In the genomic region with DNA sequence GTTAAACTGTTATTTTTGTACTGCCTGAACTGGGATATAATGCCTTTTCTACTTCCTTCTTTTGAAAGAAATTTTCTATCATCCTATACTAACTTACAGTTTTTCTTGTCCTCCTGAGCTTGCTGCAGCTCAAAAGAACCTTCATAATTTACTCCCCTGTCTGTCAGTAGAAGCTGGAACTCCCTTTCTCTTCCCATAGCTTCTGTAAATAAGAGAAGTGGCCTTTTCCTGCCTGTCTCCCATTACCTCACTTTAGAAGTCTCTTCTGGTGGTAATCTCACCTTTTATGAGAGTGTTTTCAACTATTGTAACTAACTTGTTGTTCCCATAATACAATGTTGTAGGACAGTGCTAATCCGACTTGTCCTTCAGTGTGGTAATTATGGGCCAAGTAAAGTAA, we compare ENCODE assay signal across 12 cellular contexts.
A peak's percentile ranks its signal among the peaks of the same experiment; 100 is the strongest.
DNase-seq lines count a peak whose midpoint lies in the region; TF ChIP-seq lines count a peak whose summit lies in the region.
"Had no signal": no experiment of that assay in that cellular context is flagged by ENCODE, and none has a peak within 500 bp of the region (broad histone marks: within the 10 kb centered on the region; RNA-seq: fewer than 3 reads in every experiment).

No MANE protein-coding gene starts in this region.

- peak overlapping the region; percentile 91 for H3K27ac Mint-ChIP-seq in mesothelial cell of epicardium
- H3K27ac Mint-ChIP-seq in glutamatergic neuron (ENCODE audit: unreplicated experiment), result no peak overlapping the region

- H3K9me3 Mint-ChIP-seq in mesothelial cell of epicardium (no peaks in the 10 kb centered on the region), glutamatergic neuron (ENCODE audit: unreplicated experiment) (peaks cover 4% of the 10 kb centered on the region)

- peaks cover 86% of the 10 kb centered on the region for H3K4me1 Mint-ChIP-seq in mesothelial cell of epicardium
- H3K4me1 Mint-ChIP-seq in glutamatergic neuron (ENCODE audit: low read depth, unreplicated experiment), result peaks cover 37% of the 10 kb centered on the region

- H3K36me3 Mint-ChIP-seq in mesothelial cell of epicardium, result no peaks in the 10 kb centered on the region
- no peaks in the 10 kb centered on the region for H3K36me3 Mint-ChIP-seq in glutamatergic neuron (ENCODE audit: unreplicated experiment)

- no peaks in the 10 kb centered on the region for H3K27me3 Mint-ChIP-seq in mesothelial cell of epicardium (ENCODE audit: low read depth)
- H3K27me3 Mint-ChIP-seq in glutamatergic neuron (ENCODE audit: unreplicated experiment), result peaks cover 3% of the 10 kb centered on the region

- H3K4me3 Mint-ChIP-seq in mesothelial cell of epicardium (no peak overlapping the region), glutamatergic neuron (ENCODE audit: unreplicated experiment) (no peak overlapping the region)

- TF ChIP-seq CTCF in mesothelial cell of epicardium (IDR thresholded peaks at IDR 0.05; ENCODE audit: unreplicated experiment), result no peak
- no peak for TF ChIP-seq CTCF in glutamatergic neuron (IDR thresholded peaks at IDR 0.05; ENCODE audit: partially characterized antibody, unreplicated experiment)

- DNase-seq in DMS153 (lab: John Stamatoyannopoulos, UW) (peak; percentile 70), NCI-H2029 treated with DMSO at 0.1 percent for 48 hours (lab: John Stamatoyannopoulos, UW) (peak; percentile 40), NCI-H748 (lab: John Stamatoyannopoulos, UW; ENCODE audit: unreplicated experiment) (peak; percentile 24), mesothelial cell of epicardium (ENCODE audit: low spot score in 2 of 2, unreplicated experiment in 2 of 2) (no peak), SHP77 treated with DMSO at 0.1 percent for 48 hours (lab: John Stamatoyannopoulos, UW) (no peak), glutamatergic neuron (no peak), NCI-H1436 treated with DMSO at 0.1 percent for 48 hours (lab: John Stamatoyannopoulos, UW) (no peak)
- DNase-seq: C1 segment of cervical spinal cord, GOT3, NCI-H1048, NCI-H187 treated with DMSO at 0.1 percent for 48 hours, NCI-H774 had no signal

Comparison
In these comparisons a context has a peak if more than half of its experiments do, and no peak if none do; other contexts are left out.
1. DNase-seq: peak in DMS153 (single experiment), NCI-H2029 treated with DMSO at 0.1 percent for 48 hours (single experiment) and NCI-H748 (single experiment); none in mesothelial cell of epicardium (0 of 2), SHP77 treated with DMSO at 0.1 percent for 48 hours (single experiment), glutamatergic neuron (single experiment) and NCI-H1436 treated with DMSO at 0.1 percent for 48 hours (single experiment).